Comparison of ENCODE assay signal across 2 cellular contexts in genomic region chr1:229454056-229454455, GRCh38.
TF ChIP-seq lines count a peak whose summit lies in the region.

No MANE protein-coding gene starts in this region.

TF ChIP-seq in GM23338, 12 proteins besides CTCF, POLR2A, EP300 and RAD21:
- TF ChIP-seq, protein P1, sequence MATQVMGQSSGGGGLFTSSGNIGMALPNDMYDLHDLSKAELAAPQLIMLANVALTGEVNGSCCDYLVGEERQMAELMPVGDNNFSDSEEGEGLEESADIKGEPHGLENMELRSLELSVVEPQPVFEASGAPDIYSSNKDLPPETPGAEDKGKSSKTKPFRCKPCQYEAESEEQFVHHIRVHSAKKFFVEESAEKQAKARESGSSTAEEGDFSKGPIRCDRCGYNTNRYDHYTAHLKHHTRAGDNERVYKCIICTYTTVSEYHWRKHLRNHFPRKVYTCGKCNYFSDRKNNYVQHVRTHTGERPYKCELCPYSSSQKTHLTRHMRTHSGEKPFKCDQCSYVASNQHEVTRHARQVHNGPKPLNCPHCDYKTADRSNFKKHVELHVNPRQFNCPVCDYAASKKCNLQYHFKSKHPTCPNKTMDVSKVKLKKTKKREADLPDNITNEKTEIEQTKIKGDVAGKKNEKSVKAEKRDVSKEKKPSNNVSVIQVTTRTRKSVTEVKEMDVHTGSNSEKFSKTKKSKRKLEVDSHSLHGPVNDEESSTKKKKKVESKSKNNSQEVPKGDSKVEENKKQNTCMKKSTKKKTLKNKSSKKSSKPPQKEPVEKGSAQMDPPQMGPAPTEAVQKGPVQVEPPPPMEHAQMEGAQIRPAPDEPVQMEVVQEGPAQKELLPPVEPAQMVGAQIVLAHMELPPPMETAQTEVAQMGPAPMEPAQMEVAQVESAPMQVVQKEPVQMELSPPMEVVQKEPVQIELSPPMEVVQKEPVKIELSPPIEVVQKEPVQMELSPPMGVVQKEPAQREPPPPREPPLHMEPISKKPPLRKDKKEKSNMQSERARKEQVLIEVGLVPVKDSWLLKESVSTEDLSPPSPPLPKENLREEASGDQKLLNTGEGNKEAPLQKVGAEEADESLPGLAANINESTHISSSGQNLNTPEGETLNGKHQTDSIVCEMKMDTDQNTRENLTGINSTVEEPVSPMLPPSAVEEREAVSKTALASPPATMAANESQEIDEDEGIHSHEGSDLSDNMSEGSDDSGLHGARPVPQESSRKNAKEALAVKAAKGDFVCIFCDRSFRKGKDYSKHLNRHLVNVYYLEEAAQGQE (IDR thresholded peaks at IDR 0.05; ENCODE audit: unreplicated experiment) = no peak
- TF ChIP-seq CREB1 (CRISPR knock-in tag; IDR thresholded peaks at IDR 0.05; ENCODE audit: low read depth) (no peak), NANOG (IDR thresholded peaks at IDR 0.05; ENCODE audit: borderline replicate concordance) (no peak), JUNB (IDR thresholded peaks at IDR 0.05; ENCODE audit: unreplicated experiment) (no peak), EZH2phosphoT487 (IDR thresholded peaks at IDR 0.05; ENCODE audit: unreplicated experiment) (no peak)

TF ChIP-seq in K562, 482 proteins besides CTCF, POLR2A, EP300 and RAD21 (continued from another document):
- TF ChIP-seq ZNF639 (CRISPR knock-in tag; conservative IDR thresholded peaks at IDR 0.05 in 1 of 2, IDR thresholded peaks at IDR 0.05 in 1 of 2) = no peak
- no peak for TF ChIP-seq SMAD2 (IDR thresholded peaks at IDR 0.05; ENCODE audit: low read depth, low read length)
- TF ChIP-seq KDM4B (IDR thresholded peaks at IDR 0.05; ENCODE audit: borderline replicate concordance in 2 of 2, low read depth in 1 of 2) = no peak
- TF ChIP-seq SP2 (IDR thresholded peaks at IDR 0.05; ENCODE audit: extremely low read depth, low read depth, low read length, poor library complexity, severe bottlenecking) = no peak
- no peak for TF ChIP-seq GTF2A2 (tag; IDR thresholded peaks at IDR 0.05)
- TF ChIP-seq MAFG (tag; conservative IDR thresholded peaks at IDR 0.05) = peak; percentile 50
- no peak for TF ChIP-seq BDP1 (IDR thresholded peaks at IDR 0.05; ENCODE audit: insufficient read depth, insufficient read length)
- TF ChIP-seq MAFK (IDR thresholded peaks at IDR 0.05; ENCODE audit: low read length) = peak; percentile 30; the same call in 1 of the 2 replicates
- no peak for TF ChIP-seq CEBPG (CRISPR knock-in tag; IDR thresholded peaks at IDR 0.05)
- no peak for TF ChIP-seq CEBPG (tag; conservative IDR thresholded peaks at IDR 0.05 in 1 of 2, IDR thresholded peaks at IDR 0.05 in 1 of 2)
- TF ChIP-seq MTA3 (IDR thresholded peaks at IDR 0.05; ENCODE audit: borderline replicate concordance) = no peak
- peak; percentile 69; the same call in 1 of the 2 replicates for TF ChIP-seq C11orf30 (IDR thresholded peaks at IDR 0.05; ENCODE audit: low read depth)
- TF ChIP-seq ZNF407 (IDR thresholded peaks at IDR 0.05; ENCODE audit: low read depth) = no peak
- TF ChIP-seq TSHZ1 (CRISPR knock-in tag; IDR thresholded peaks at IDR 0.05) = no peak
- TF ChIP-seq ZNF316 (IDR thresholded peaks at IDR 0.05) = peak; percentile 68; the same call in 1 of the 2 replicates
- TF ChIP-seq ZNF133 (CRISPR knock-in tag; IDR thresholded peaks at IDR 0.05) = no peak
- no peak for TF ChIP-seq HDAC2 (IDR thresholded peaks at IDR 0.05)
